In the genomic region with DNA sequence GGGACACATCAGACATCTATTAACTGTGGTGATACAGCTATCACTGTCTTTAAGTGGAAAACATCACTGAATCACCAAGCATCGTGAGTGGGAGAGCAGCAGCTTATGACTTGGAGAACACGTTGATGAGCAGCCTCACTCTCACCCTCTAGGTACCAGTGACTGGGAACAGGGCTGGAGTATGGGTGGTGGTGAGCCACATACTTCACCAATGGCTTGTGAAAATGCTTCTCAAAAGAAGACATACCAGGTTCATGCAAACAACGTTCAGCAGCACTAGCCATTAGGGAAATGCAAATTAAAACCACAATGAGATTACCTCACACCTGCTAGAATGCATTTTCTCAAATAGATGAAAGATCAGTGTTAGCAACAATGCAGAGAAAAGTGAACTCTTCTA, we compare ENCODE assay signal across 10 cellular contexts. TPM values are rescaled to one million over a fixed set of nuclear protein-coding genes. Genes with fewer than 3 reads are reported as not detected.
DNase-seq lines count a peak whose midpoint lies in the region; ATAC-seq lines count a peak whose summit lies in the region.
"Had no signal": no experiment of that assay in that cellular context is flagged by ENCODE, and none has a peak within 500 bp of the region (broad histone marks: within the 10 kb centered on the region; RNA-seq: fewer than 3 reads in every experiment).

No MANE protein-coding gene starts in this region.

- no peak for ATAC-seq in activated naive CD8-positive, alpha-beta T cell treated with anti-CD3 and anti-CD28 coated beads, Interleukin-2, amount 10 ng/mL, durations not matched to agents 7 days and 5 days (ENCODE audit: low read depth)
- ATAC-seq in activated naive CD8-positive, alpha-beta T cell treated with anti-CD3 and anti-CD28 coated beads, Interleukin-2, amount 50 U/mL, for 24 hours = no peak
- ATAC-seq in HG02610 (IDR thresholded peaks at IDR 0.05; ENCODE audit: unreplicated experiment) (peak; percentile 58), HG03521 (IDR thresholded peaks at IDR 0.05; ENCODE audit: unreplicated experiment) (peak; percentile 60)
- peak; percentile 68 for ATAC-seq in stimulated activated memory B cell treated with anti-CD40 and anti-IgM and Interleukin-4, amounts not matched to agents 10 μg/mL and 1 μg/mL and 100 μg/mL, for 72 hours

- H3K9me3 Mint-ChIP-seq in activated naive CD8-positive, alpha-beta T cell treated with anti-CD3 and anti-CD28 coated beads, Interleukin-2, amount 10 ng/mL, durations not matched to agents 7 days and 5 days = no peaks in the 10 kb centered on the region
- H3K9me3 Mint-ChIP-seq in activated naive CD8-positive, alpha-beta T cell treated with anti-CD3 and anti-CD28 coated beads, Interleukin-2, amount 50 U/mL, for 24 hours = no peaks in the 10 kb centered on the region
- H3K9me3 Mint-ChIP-seq in stimulated activated memory B cell treated with anti-CD40 and anti-IgM and Interleukin-4, amounts not matched to agents 10 μg/mL and 1 μg/mL and 100 μg/mL, for 72 hours = no peaks in the 10 kb centered on the region
- H3K9me3 Mint-ChIP-seq in CD8-positive, alpha-beta memory T cell = no peaks in the 10 kb centered on the region

- DNase-seq in activated naive CD8-positive, alpha-beta T cell treated with anti-CD3 and anti-CD28 coated beads, Interleukin-2, amount 10 ng/mL, durations not matched to agents 7 days and 5 days = no peak
- no peak for DNase-seq in activated naive CD8-positive, alpha-beta T cell treated with anti-CD3 and anti-CD28 coated beads, Interleukin-2, amount 50 U/mL, for 24 hours
- DNase-seq in CD8-positive, alpha-beta memory T cell = no peak
- DNase-seq in stimulated activated CD4-positive, alpha-beta T cell treated with anti-CD3 and anti-CD28 coated beads, Interleukin-4, amount 100 ng/mL, for 24 hours = no peak
- DNase-seq in SKM-1 (lab: John Stamatoyannopoulos, UW; ENCODE audit: unreplicated experiment) = no peak
- DNase-seq: aorta; NK-92 treated with Interleukin-12 subunit alpha and Interleukin-12 subunit beta, amount 100 ng/mL, for 24 hours had no signal

- H3K27me3 Mint-ChIP-seq in activated naive CD8-positive, alpha-beta T cell treated with anti-CD3 and anti-CD28 coated beads, Interleukin-2, amount 10 ng/mL, durations not matched to agents 7 days and 5 days = no peaks in the 10 kb centered on the region
- H3K27me3 Mint-ChIP-seq in activated naive CD8-positive, alpha-beta T cell treated with anti-CD3 and anti-CD28 coated beads, Interleukin-2, amount 50 U/mL, for 24 hours = no peaks in the 10 kb centered on the region
- H3K27me3 Mint-ChIP-seq in stimulated activated memory B cell treated with anti-CD40 and anti-IgM and Interleukin-4, amounts not matched to agents 10 μg/mL and 1 μg/mL and 100 μg/mL, for 72 hours = no peaks in the 10 kb centered on the region
- no peaks in the 10 kb centered on the region for H3K27me3 Mint-ChIP-seq in CD8-positive, alpha-beta memory T cell

- POLR2A ChIA-PET in activated naive CD8-positive, alpha-beta T cell treated with anti-CD3 and anti-CD28 coated beads, Interleukin-2, amount 10 ng/mL, durations not matched to agents 7 days and 5 days (lab: Charles Lee) = no interaction called here
- POLR2A ChIA-PET in CD8-positive, alpha-beta memory T cell (lab: Charles Lee) = no interaction called here

- H3K4me3 ChIP-seq in CD8-positive, alpha-beta memory T cell (ENCODE audit: low read length) = no peak overlapping the region

- H3K36me3 ChIP-seq in CD8-positive, alpha-beta memory T cell (ENCODE audit: insufficient read depth, low read length) = peaks cover 35% of the 10 kb centered on the region

- no peak overlapping the region for H3K4me3 Mint-ChIP-seq in activated naive CD8-positive, alpha-beta T cell treated with anti-CD3 and anti-CD28 coated beads, Interleukin-2, amount 10 ng/mL, durations not matched to agents 7 days and 5 days
- H3K4me3 Mint-ChIP-seq in activated naive CD8-positive, alpha-beta T cell treated with anti-CD3 and anti-CD28 coated beads, Interleukin-2, amount 50 U/mL, for 24 hours = no peak overlapping the region
- no peak overlapping the region for H3K4me3 Mint-ChIP-seq in stimulated activated memory B cell treated with anti-CD40 and anti-IgM and Interleukin-4, amounts not matched to agents 10 μg/mL and 1 μg/mL and 100 μg/mL, for 72 hours
- no peak overlapping the region for H3K4me3 Mint-ChIP-seq in CD8-positive, alpha-beta memory T cell

- no peaks in the 10 kb centered on the region for H3K9me3 ChIP-seq in CD8-positive, alpha-beta memory T cell (ENCODE audit: low read length)

- no peaks in the 10 kb centered on the region for H3K27me3 ChIP-seq in CD8-positive, alpha-beta memory T cell (ENCODE audit: insufficient read depth, low read length, poor library complexity, severe bottlenecking)

- CTCF ChIA-PET in CD8-positive, alpha-beta memory T cell (lab: Charles Lee) = interaction anchor here (0.9 kb wide), 1 partner anchor 438 kb away, joined by 3 read pairs; no protein-coding TSS in a partner anchor

- peaks cover 7% of the 10 kb centered on the region for H3K4me1 ChIP-seq in CD8-positive, alpha-beta memory T cell (ENCODE audit: insufficient read depth, low read length)

- H3K36me3 Mint-ChIP-seq in activated naive CD8-positive, alpha-beta T cell treated with anti-CD3 and anti-CD28 coated beads, Interleukin-2, amount 10 ng/mL, durations not matched to agents 7 days and 5 days = peaks cover 33% of the 10 kb centered on the region
- H3K36me3 Mint-ChIP-seq in activated naive CD8-positive, alpha-beta T cell treated with anti-CD3 and anti-CD28 coated beads, Interleukin-2, amount 50 U/mL, for 24 hours (ENCODE audit: low read depth) = peaks cover 74% of the 10 kb centered on the region
- H3K36me3 Mint-ChIP-seq in stimulated activated memory B cell treated with anti-CD40 and anti-IgM and Interleukin-4, amounts not matched to agents 10 μg/mL and 1 μg/mL and 100 μg/mL, for 72 hours = peaks cover 71% of the 10 kb centered on the region
- H3K36me3 Mint-ChIP-seq in CD8-positive, alpha-beta memory T cell = peaks cover 14 to 72% (median 22%) of the 10 kb centered on the region in 3 donors

- no peak overlapping the region for H3K27ac ChIP-seq in CD8-positive, alpha-beta memory T cell (ENCODE audit: low read depth, low read length)

- H3K4me1 Mint-ChIP-seq in activated naive CD8-positive, alpha-beta T cell treated with anti-CD3 and anti-CD28 coated beads, Interleukin-2, amount 10 ng/mL, durations not matched to agents 7 days and 5 days = peaks cover 17% of the 10 kb centered on the region
- H3K4me1 Mint-ChIP-seq in activated naive CD8-positive, alpha-beta T cell treated with anti-CD3 and anti-CD28 coated beads, Interleukin-2, amount 50 U/mL, for 24 hours = peaks cover 27% of the 10 kb centered on the region
- peaks cover 69% of the 10 kb centered on the region for H3K4me1 Mint-ChIP-seq in stimulated activated memory B cell treated with anti-CD40 and anti-IgM and Interleukin-4, amounts not matched to agents 10 μg/mL and 1 μg/mL and 100 μg/mL, for 72 hours
- H3K4me1 Mint-ChIP-seq in CD8-positive, alpha-beta memory T cell = peaks cover 7 to 18% (median 14%) of the 10 kb centered on the region in 3 donors

- H3K27ac Mint-ChIP-seq in activated naive CD8-positive, alpha-beta T cell treated with anti-CD3 and anti-CD28 coated beads, Interleukin-2, amount 10 ng/mL, durations not matched to agents 7 days and 5 days = peak overlapping the region; percentile 24
- H3K27ac Mint-ChIP-seq in activated naive CD8-positive, alpha-beta T cell treated with anti-CD3 and anti-CD28 coated beads, Interleukin-2, amount 50 U/mL, for 24 hours = no peak overlapping the region
- no peak overlapping the region for H3K27ac Mint-ChIP-seq in stimulated activated memory B cell treated with anti-CD40 and anti-IgM and Interleukin-4, amounts not matched to agents 10 μg/mL and 1 μg/mL and 100 μg/mL, for 72 hours
- peak overlapping the region in 3 of 8 donors; percentile 4 to 63 (median 47) for H3K27ac Mint-ChIP-seq in CD8-positive, alpha-beta memory T cell

RNA-seq across cellular contexts. Expression of gene SNX5, which starts 25.3 kb away (rescaled TPM):
- total RNA-seq in activated naive CD8-positive, alpha-beta T cell treated with anti-CD3 and anti-CD28 coated beads, Interleukin-2, amount 10 ng/mL, durations not matched to agents 7 days and 5 days = 100 to 1,000 TPM; 127 to 131 TPM
- 100 to 1,000 TPM; 174 to 191 TPM for total RNA-seq in CD8-positive, alpha-beta memory T cell
- polyA plus RNA-seq in CD8-positive, alpha-beta memory T cell = 89.0 TPM

RNA-seq across cellular contexts. Expression of gene MGME1, which starts 25.5 kb away (rescaled TPM):
- 10 to 100 TPM; 32.2 to 37.5 TPM for total RNA-seq in activated naive CD8-positive, alpha-beta T cell treated with anti-CD3 and anti-CD28 coated beads, Interleukin-2, amount 10 ng/mL, durations not matched to agents 7 days and 5 days
- 10 to 100 TPM; 29.2 to 31.8 TPM for total RNA-seq in CD8-positive, alpha-beta memory T cell
- polyA plus RNA-seq in CD8-positive, alpha-beta memory T cell = 11.9 TPM

Comparison
In these comparisons a context has a peak if more than half of its experiments do, and no peak if none do; other contexts are left out.
1. ATAC-seq: peak in HG02610 (single experiment), HG03521 (single experiment) and stimulated activated memory B cell treated with anti-CD40 and anti-IgM and Interleukin-4, amounts not matched to agents 10 μg/mL and 1 μg/mL and 100 μg/mL, for 72 hours (single experiment); none in activated naive CD8-positive, alpha-beta T cell treated with anti-CD3 and anti-CD28 coated beads, Interleukin-2, amount 10 ng/mL, durations not matched to agents 7 days and 5 days (single experiment) and activated naive CD8-positive, alpha-beta T cell treated with anti-CD3 and anti-CD28 coated beads, Interleukin-2, amount 50 U/mL, for 24 hours (single experiment).